1 cellular context compared by ENCODE assay signal in the genomic region with DNA sequence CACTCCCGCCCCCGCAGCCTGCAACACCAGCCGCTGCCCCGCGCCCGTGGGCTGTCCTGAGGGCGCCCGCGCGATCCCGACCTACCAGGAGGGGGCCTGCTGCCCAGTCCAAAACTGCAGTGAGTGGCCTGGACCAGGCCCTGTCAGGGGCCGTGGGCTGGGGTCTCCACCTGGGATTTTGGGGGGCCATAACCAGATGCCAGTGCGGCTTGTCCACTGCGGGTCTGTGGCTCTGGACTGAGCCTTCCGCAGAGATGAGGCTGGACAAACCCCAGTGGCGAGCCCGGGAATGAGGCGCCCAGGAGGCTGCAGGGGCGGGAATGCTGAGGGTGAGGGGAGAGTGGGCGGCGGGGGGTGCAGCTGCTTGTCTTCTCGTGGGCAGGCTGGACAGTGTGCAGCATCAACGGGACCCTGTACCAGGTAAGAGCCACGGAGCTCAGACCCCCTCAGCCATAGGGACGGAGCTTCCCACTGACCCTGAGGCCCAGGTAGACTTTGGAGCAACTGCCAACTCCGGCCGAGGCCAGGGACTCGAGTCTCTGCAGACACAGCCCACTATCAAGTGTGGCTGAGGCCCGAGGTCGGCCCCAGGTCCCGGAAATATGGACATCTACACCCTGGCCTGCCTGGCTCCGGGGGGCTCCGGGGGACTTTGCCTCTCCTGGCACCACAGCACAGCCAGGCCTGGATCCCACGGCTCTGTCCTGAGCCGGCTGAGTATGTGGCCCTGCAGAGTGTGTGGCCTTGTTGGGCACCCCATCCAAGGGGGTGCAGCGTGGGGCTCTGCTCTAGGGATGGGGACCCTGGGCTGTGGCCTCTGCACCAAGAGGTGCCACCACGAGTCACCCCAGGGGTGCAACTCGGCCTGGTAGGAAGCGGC.
TF ChIP-seq lines count a peak whose summit lies in the region.

No MANE protein-coding gene starts in this region.

TF ChIP-seq in HepG2, 621 proteins besides CTCF, POLR2A, EP300 and RAD21:
- no peak for TF ChIP-seq ZNF629 (CRISPR knock-in tag; conservative IDR thresholded peaks at IDR 0.05)
- TF ChIP-seq, protein P1, sequence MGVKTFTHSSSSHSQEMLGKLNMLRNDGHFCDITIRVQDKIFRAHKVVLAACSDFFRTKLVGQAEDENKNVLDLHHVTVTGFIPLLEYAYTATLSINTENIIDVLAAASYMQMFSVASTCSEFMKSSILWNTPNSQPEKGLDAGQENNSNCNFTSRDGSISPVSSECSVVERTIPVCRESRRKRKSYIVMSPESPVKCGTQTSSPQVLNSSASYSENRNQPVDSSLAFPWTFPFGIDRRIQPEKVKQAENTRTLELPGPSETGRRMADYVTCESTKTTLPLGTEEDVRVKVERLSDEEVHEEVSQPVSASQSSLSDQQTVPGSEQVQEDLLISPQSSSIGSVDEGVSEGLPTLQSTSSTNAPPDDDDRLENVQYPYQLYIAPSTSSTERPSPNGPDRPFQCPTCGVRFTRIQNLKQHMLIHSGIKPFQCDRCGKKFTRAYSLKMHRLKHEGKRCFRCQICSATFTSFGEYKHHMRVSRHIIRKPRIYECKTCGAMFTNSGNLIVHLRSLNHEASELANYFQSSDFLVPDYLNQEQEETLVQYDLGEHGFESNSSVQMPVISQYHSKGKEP (CRISPR knock-in tag; IDR thresholded peaks at IDR 0.05): no peak
- TF ChIP-seq SP1 (IDR thresholded peaks at IDR 0.05): no peak
- no peak for TF ChIP-seq SP1 (CRISPR knock-in tag; IDR thresholded peaks at IDR 0.05)
- TF ChIP-seq PRDM15 (CRISPR knock-in tag; IDR thresholded peaks at IDR 0.05): no peak
- TF ChIP-seq, protein P2, sequence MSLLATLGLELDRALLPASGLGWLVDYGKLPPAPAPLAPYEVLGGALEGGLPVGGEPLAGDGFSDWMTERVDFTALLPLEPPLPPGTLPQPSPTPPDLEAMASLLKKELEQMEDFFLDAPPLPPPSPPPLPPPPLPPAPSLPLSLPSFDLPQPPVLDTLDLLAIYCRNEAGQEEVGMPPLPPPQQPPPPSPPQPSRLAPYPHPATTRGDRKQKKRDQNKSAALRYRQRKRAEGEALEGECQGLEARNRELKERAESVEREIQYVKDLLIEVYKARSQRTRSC (CRISPR knock-in tag; IDR thresholded peaks at IDR 0.05; ENCODE audit: low read depth): no peak
- TF ChIP-seq PLRG1 (conservative IDR thresholded peaks at IDR 0.05): no peak
- no peak for TF ChIP-seq GRHL1 (CRISPR knock-in tag; conservative IDR thresholded peaks at IDR 0.05)
